In the genomic region with DNA sequence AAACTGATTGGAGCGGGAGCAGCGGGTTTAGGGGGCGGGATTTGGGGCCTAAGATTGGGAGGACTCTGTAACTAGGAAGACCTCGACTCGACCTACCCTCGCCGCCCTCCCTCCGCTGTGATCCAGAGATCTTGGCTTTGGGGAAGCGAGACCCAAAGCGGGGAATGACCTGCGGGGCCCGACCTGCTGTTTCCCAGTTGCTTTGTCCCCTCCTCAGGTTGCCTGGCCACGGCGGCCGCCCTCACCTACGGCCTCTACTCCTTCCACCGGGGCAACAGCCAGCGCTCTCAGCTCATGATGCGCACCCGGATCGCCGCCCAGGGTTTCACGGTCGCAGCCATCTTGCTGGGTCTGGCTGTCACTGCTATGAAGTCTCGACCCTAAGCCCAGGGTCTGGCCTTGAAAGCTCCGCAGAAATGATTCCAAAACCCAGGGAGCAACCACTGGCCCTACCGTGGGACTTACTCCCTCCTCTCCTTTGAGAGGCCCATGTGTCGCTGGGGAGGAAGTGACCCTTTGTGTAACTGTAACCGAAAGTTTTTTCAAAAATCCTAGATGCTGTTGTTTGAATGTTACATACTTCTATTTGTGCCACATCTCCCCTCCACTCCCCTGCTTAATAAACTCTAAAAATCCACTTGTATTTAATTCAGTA, we compare ENCODE assay signal across 8 cellular contexts. TPM values are rescaled to one million over a fixed set of nuclear protein-coding genes. Genes with fewer than 3 reads are reported as not detected.
DNase-seq lines count a peak whose midpoint lies in the region; ATAC-seq and TF ChIP-seq lines count a peak whose summit lies in the region.

No MANE protein-coding gene starts in this region.

- H3K9me3 ChIP-seq in body of pancreas (no peaks in the 10 kb centered on the region), left lung (no peaks in the 10 kb centered on the region), thoracic aorta (no peaks in the 10 kb centered on the region)

- no peak for DNase-seq in Jurkat, Clone E6-1 (ENCODE audit: low read depth, low spot score)
- no peak for DNase-seq in body of pancreas
- DNase-seq in left lung, result peak in 1 of 2 donors; percentile 97
- no peak for DNase-seq in thoracic aorta (ENCODE audit: low spot score)
- DNase-seq in T-helper 9 cell, result no peak
- no peak for DNase-seq in dermis blood vessel endothelial cell

- 2% methylated on average over 21 to 29 of the region's 29 CpGs for WGBS in body of pancreas, 2 donors

- TF ChIP-seq CTCF in GM12875 (IDR thresholded peaks at IDR 0.05; ENCODE audit: borderline replicate concordance, insufficient read depth, low read depth, low read length), result no peak
- no peak for TF ChIP-seq CTCF in body of pancreas (IDR thresholded peaks at IDR 0.05)
- no peak for TF ChIP-seq CTCF in left lung (IDR thresholded peaks at IDR 0.05)
- TF ChIP-seq CTCF in thoracic aorta (IDR thresholded peaks at IDR 0.05), result no peak

- intact Hi-C loops in body of pancreas (cut with DNase I), result no loop called here
- intact Hi-C loops in left lung (cut with DNase I), result no loop called here

- ATAC-seq in GM21576 (IDR thresholded peaks at IDR 0.05; ENCODE audit: unreplicated experiment) (peak; percentile 31), body of pancreas (peak; percentile 45), left lung (peak; percentile 39), thoracic aorta (ENCODE audit: insufficient number of reproducible peaks, low FRiP score, low read depth) (no peak)

- peaks cover 0 to 7% of the 10 kb centered on the region in 2 donors for H3K36me3 ChIP-seq in body of pancreas (replicated peaks in 1 of 2; ENCODE audit: insufficient read depth in 1 of 2, low read depth in 2 of 2)
- H3K36me3 ChIP-seq in left lung, result peaks cover 0 to 58% of the 10 kb centered on the region in 2 donors
- peaks cover 22% of the 10 kb centered on the region for H3K36me3 ChIP-seq in thoracic aorta

- peak; percentile 59 to 93 (median 92) for TF ChIP-seq POLR2A in body of pancreas (IDR thresholded peaks at IDR 0.05)

- H3K27me3 ChIP-seq in body of pancreas (no peaks in the 10 kb centered on the region), left lung (no peaks in the 10 kb centered on the region), thoracic aorta (replicated peaks; ENCODE audit: insufficient read depth) (no peaks in the 10 kb centered on the region)

- H3K4me1 ChIP-seq in body of pancreas (peaks cover 29% of the 10 kb centered on the region), left lung (peaks cover 10 to 50% of the 10 kb centered on the region in 2 donors), thoracic aorta (ENCODE audit: control insufficient read depth in 1 of 2, low read depth in 2 of 2) (peaks cover 9 to 20% of the 10 kb centered on the region in 2 donors)

- H3K27ac ChIP-seq in body of pancreas (peak overlapping the region; percentile 92 to 97 (median 94)), left lung (peak overlapping the region; percentile 90 to 93), thoracic aorta (peak overlapping the region; percentile 93 to 95)

- H3K4me3 ChIP-seq in GM12875 (ENCODE audit: low read depth, low read length), result peak overlapping the region; percentile 88
- peak overlapping the region; percentile 82 for H3K4me3 ChIP-seq in Jurkat, Clone E6-1 (ENCODE audit: low read length)
- H3K4me3 ChIP-seq in body of pancreas, result peak overlapping the region; percentile 65 to 67
- peak overlapping the region; percentile 77 to 96 for H3K4me3 ChIP-seq in left lung
- H3K4me3 ChIP-seq in thoracic aorta, result peak overlapping the region; percentile 88

RNA-seq across cellular contexts. Expression of a gene that starts 0.7 kb away (rescaled TPM):
- polyA plus RNA-seq in Jurkat, Clone E6-1 (2012; ENCODE audit: insufficient read depth, insufficient read length), result 97.7 TPM
- total RNA-seq in body of pancreas (10 to 100 TPM; 20.1 to 44.1 TPM), left lung (100 to 1,000 TPM in 1 of 2 donors, 10 to 100 TPM in 1; 83.3 to 109 TPM), thoracic aorta (10 to 100 TPM; 45.2 to 57.5 TPM), dermis blood vessel endothelial cell (27.9 and 47.3 TPM in 2 replicates)

RNA-seq across cellular contexts. Expression of a gene that starts 0.8 kb away (rescaled TPM):
- polyA plus RNA-seq in Jurkat, Clone E6-1 (2012; ENCODE audit: insufficient read depth, insufficient read length), result 104 TPM
- total RNA-seq in body of pancreas (10 to 100 TPM; 19.2 to 32.0 TPM), left lung (10 to 100 TPM; 14.9 to 24.0 TPM), thoracic aorta (10 to 100 TPM in 1 of 2 donors, 1 to 10 TPM in 1; 6.3 to 12.6 TPM), dermis blood vessel endothelial cell (9.8 and 14.1 TPM in 2 replicates)

RNA-seq across cellular contexts. Expression of a gene that starts 24.0 kb away (rescaled TPM):
- not detected for polyA plus RNA-seq in Jurkat, Clone E6-1 (2012; ENCODE audit: insufficient read depth, insufficient read length)
- total RNA-seq in body of pancreas (1 to 10 TPM; 2.9 to 3.3 TPM), left lung (1 to 10 TPM; 6.0 to 8.2 TPM), thoracic aorta (10 to 100 TPM; 10.4 to 14.8 TPM), dermis blood vessel endothelial cell (14.7 and 15.0 TPM in 2 replicates)

RNA-seq across cellular contexts. Expression of a gene that starts 27.1 kb away (rescaled TPM):
- 59.1 TPM for polyA plus RNA-seq in Jurkat, Clone E6-1 (2012; ENCODE audit: insufficient read depth, insufficient read length)
- 10 to 100 TPM; 39.6 to 57.3 TPM for total RNA-seq in body of pancreas
- total RNA-seq in left lung, result 100 to 1,000 TPM in 1 of 2 donors, 10 to 100 TPM in 1; 92.1 to 128 TPM
- total RNA-seq in thoracic aorta, result 100 to 1,000 TPM; 155 to 192 TPM
- 107 and 163 TPM in 2 replicates for total RNA-seq in dermis blood vessel endothelial cell

RNA-seq across cellular contexts. Expression of a gene that starts 27.7 kb away (rescaled TPM):
- 54.7 TPM for polyA plus RNA-seq in Jurkat, Clone E6-1 (2012; ENCODE audit: insufficient read depth, insufficient read length)
- 100 to 1,000 TPM in 1 of 2 donors, 10 to 100 TPM in 1; 56.0 to 110 TPM for total RNA-seq in body of pancreas
- total RNA-seq in left lung, result 10 to 100 TPM; 74.5 to 91.7 TPM
- total RNA-seq in thoracic aorta, result 100 to 1,000 TPM in 1 of 2 donors, 10 to 100 TPM in 1; 95.9 to 154 TPM
- 88.0 and 101 TPM in 2 replicates for total RNA-seq in dermis blood vessel endothelial cell
